Comparison of ENCODE assay signal across 8 cellular contexts in the genomic region with DNA sequence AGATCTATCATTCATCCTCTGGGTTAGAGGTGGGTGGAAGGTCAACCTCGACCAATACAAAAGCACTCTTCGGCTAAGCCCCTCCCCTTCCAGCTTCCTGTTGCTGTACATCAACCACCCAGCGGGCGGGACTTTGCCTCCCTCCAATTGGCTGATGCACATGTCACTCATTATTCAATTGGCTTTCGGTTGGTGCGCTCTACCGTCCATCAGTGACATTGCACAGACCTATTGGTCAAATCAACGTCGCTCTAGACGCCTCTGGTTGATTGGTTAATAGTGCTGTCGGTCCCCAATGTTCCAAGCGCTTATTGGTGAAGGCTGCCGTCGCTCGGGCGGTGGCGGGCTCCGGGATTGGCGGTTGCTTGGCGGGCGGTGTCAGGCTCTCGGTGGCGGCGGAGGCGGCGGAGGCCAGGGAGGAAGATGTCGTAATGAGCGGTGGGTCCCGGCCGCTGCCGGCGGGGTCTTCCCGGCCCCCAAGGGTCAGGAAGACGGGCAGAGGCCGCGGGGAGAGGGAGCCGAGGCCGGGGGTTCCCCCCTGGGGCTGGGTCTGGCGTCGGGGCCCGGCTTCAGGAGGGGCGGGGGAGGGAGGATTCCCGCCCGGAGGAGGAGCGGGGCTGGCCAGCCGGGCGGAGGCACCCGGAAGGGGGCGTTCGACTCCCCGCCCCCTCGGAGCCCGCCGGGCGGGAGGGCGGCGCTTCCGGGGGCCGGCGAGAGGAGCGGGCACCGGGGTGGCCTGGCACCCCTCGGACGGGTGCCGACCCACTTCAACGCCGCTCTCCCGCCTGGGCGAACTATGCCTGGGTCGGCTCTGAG. TPM values are rescaled to one million over a fixed set of nuclear protein-coding genes. Genes with fewer than 3 reads are reported as not detected.
DNase-seq lines count a peak whose midpoint lies in the region; ATAC-seq and TF ChIP-seq lines count a peak whose summit lies in the region.

A gene (plus strand): TSS at position 381 of the 816 bp plus-strand sequence. CDS start 51 bp downstream, at position 432.

- H3K4me3 ChIP-seq in heart right ventricle (peak within 1 kb of the TSS; percentile 53 to 98 (median 80)), upper lobe of right lung (peak within 1 kb of the TSS; percentile 89)

- DNase-seq in GM13976 (ENCODE audit: low spot score): peak; percentile 97
- DNase-seq in NCI-H146 treated with DMSO at 0.1 percent for 48 hours (lab: John Stamatoyannopoulos, UW; ENCODE audit: unreplicated experiment): peak; percentile 100
- DNase-seq in amniotic epithelial cell (ENCODE audit: low read depth): peak; percentile 100
- peak; percentile 98 to 100 for DNase-seq in heart right ventricle
- peak; percentile 97 to 100 (median 98) for DNase-seq in posterior cingulate gyrus
- peak; percentile 99 for DNase-seq in upper lobe of right lung

- H3K4me1 ChIP-seq in heart right ventricle: peaks cover 10 to 58% (median 53%) of the 10 kb centered on the region in 9 donors
- peaks cover 33% of the 10 kb centered on the region for H3K4me1 ChIP-seq in upper lobe of right lung

- in situ Hi-C loops in GM13976 (cut with MboI; ENCODE audit: low sequenced_read_pairs, unreplicated experiment): no loop called here

- ATAC-seq in HG02870 (IDR thresholded peaks at IDR 0.05; ENCODE audit: unreplicated experiment) (peak; percentile 89), heart right ventricle (peak; percentile 93 to 96 (median 96)), upper lobe of right lung (peak; percentile 94)

- H3K27ac ChIP-seq in heart right ventricle (peak within 1 kb of the TSS; percentile 96 to 100 (median 99)), upper lobe of right lung (peak within 1 kb of the TSS; percentile 98)

- peaks cover 0 to 11% (median 0%) of the 10 kb centered on the region in 9 donors for H3K36me3 ChIP-seq in heart right ventricle
- H3K36me3 ChIP-seq in upper lobe of right lung: no peaks in the 10 kb centered on the region

- H3K9me3 ChIP-seq in heart right ventricle (no peaks in the 10 kb centered on the region), upper lobe of right lung (no peaks in the 10 kb centered on the region)

- WGBS in heart right ventricle, 2 donors: 0 to 1% methylated on average over 63 to 70 of the region's 70 CpGs

- intact Hi-C loops in T-helper 1 cell treated with Interleukin-12 subunit alpha and Interleukin-12 subunit beta and Interleukin-4 antibody, amounts not matched to agents 30 ng/mL and 1 ng/mL, for 36 hours (cut with micrococcal nuclease): loop anchor here (1.0 to 5.0 kb wide), 10 partner anchors 45 to 1011 kb away; a partner anchor contains a TSS
- intact Hi-C loops in heart right ventricle (cut with DNase I) (loop anchor here in 9 of 10 donors (1.0 to 10.0 kb wide), 7 partner anchors 45 to 75 kb away; a partner anchor contains a TSS), posterior cingulate gyrus (cut with DNase I) (loop anchor here (5.0 kb wide), 1 partner anchor 46 kb away; a partner anchor contains a TSS), upper lobe of right lung (cut with DNase I) (no loop called here)

- no peaks in the 10 kb centered on the region for H3K27me3 ChIP-seq in heart right ventricle
- no peaks in the 10 kb centered on the region for H3K27me3 ChIP-seq in upper lobe of right lung

- no peak for TF ChIP-seq CTCF in GM13976 (IDR thresholded peaks at IDR 0.05; ENCODE audit: borderline replicate concordance, control extremely low read depth, extremely low read depth, insufficient read depth, missing control alignments)
- peak in 5 of 9 donors; percentile 13 to 47 (median 30) for TF ChIP-seq CTCF in heart right ventricle (IDR thresholded peaks at IDR 0.05)
- peak; percentile 2 for TF ChIP-seq CTCF in upper lobe of right lung (IDR thresholded peaks at IDR 0.05)

RNA-seq across cellular contexts. Expression of the gene that starts here (rescaled TPM):
- total RNA-seq in T-helper 1 cell treated with Interleukin-12 subunit alpha and Interleukin-12 subunit beta and Interleukin-4 antibody, amounts not matched to agents 30 ng/mL and 1 ng/mL, for 36 hours: 33.9 TPM in 2 replicates
- total RNA-seq in heart right ventricle (10 to 100 TPM; 13.0 to 18.3 (median 15.9) TPM), upper lobe of right lung (16.9 TPM)
- 1 to 10 TPM; 4.3 to 8.0 TPM for polyA plus RNA-seq in heart right ventricle

Comparison
In these comparisons a context has a peak if more than half of its experiments do, and no peak if none do; other contexts are left out.
1. Peak in every context shown above with its lines: DNase-seq, ATAC-seq, H3K4me3 ChIP-seq and H3K27ac ChIP-seq.